ENCODE assay signal across 9 cellular contexts in genomic region chr4:76271248-76271647, GRCh38. TPM values are rescaled to one million over a fixed set of nuclear protein-coding genes. Genes with fewer than 3 reads are reported as not detected.
"Had no signal": no experiment of that assay in that cellular context is flagged by ENCODE, and none has a peak within 500 bp of the region (broad histone marks: within the 10 kb centered on the region; RNA-seq: fewer than 3 reads in every experiment).

No MANE protein-coding gene starts in this region.

- H3K27ac Mint-ChIP-seq: H9 had no signal

- H2AFZ ChIP-seq: GM23248 had no signal

- H3K4me3 ChIP-seq: GM23248 had no signal

- DNase-seq: GM23248, GOT3, H9, HCEC 1CT, Kasumi-1, KG1 had no signal

- FAIRE-seq: H54 had no signal

- H3K9me3 Mint-ChIP-seq: H9, IgD-negative memory B cell had no signal

- H3K27ac ChIP-seq: GM23248 had no signal

- H3K4me1 Mint-ChIP-seq: H9, IgD-negative memory B cell had no signal

- H3K36me3 Mint-ChIP-seq: IgD-negative memory B cell had no signal

- H3K4me3 Mint-ChIP-seq: H9, IgD-negative memory B cell had no signal

- H3K9ac ChIP-seq: GM23248 had no signal

RNA-seq across cellular contexts. Expression of gene FAM47E, which starts 19.7 kb away (rescaled TPM):
- total RNA-seq: GM23248, HT1080 had no signal
- polyA plus RNA-seq: GM23248, IgD-negative memory B cell had no signal

RNA-seq across cellular contexts. Expression of gene STBD1, which starts 35.3 kb away (rescaled TPM):
- polyA plus RNA-seq: IgD-negative memory B cell had no signal
